In genomic region chr20:53580376-53581111, GRCh38 we compare ENCODE assay signal across 8 cellular contexts. TPM values are rescaled to one million over a fixed set of nuclear protein-coding genes. Genes with fewer than 3 reads are reported as not detected.
DNase-seq lines count a peak whose midpoint lies in the region; ATAC-seq, FAIRE-seq and TF ChIP-seq lines count a peak whose summit lies in the region.

No MANE protein-coding gene starts in this region.

- peaks cover 29% of the 10 kb centered on the region for H3K4me1 ChIP-seq in cardiac muscle cell (ENCODE audit: low read depth)
- peaks cover 6 to 13% of the 10 kb centered on the region in 2 donors for H3K4me1 ChIP-seq in lung (ENCODE audit: control insufficient read depth in 2 of 2, insufficient read depth in 2 of 2, low read length in 2 of 2)
- peaks cover 47 to 61% (median 56%) of the 10 kb centered on the region in 4 donors for H3K4me1 ChIP-seq in upper lobe of left lung

- TF ChIP-seq EP300 in upper lobe of left lung (IDR thresholded peaks at IDR 0.05), result no peak

- peak overlapping the region; percentile 85 for H3K4me3 Mint-ChIP-seq in activated naive CD8-positive, alpha-beta T cell treated with anti-CD3 and anti-CD28 coated beads, Interleukin-2, amount 50 U/mL, for 24 hours

- H3K36me3 ChIP-seq in cardiac muscle cell (peaks cover 39% of the 10 kb centered on the region), lung (ENCODE audit: control insufficient read depth in 2 of 2, insufficient read depth in 2 of 2, low read length in 2 of 2) (peaks cover 22 to 26% of the 10 kb centered on the region in 2 donors), upper lobe of left lung (peaks cover 7 to 50% (median 27%) of the 10 kb centered on the region in 4 donors)

- peaks cover 54% of the 10 kb centered on the region for H3K36me3 Mint-ChIP-seq in activated naive CD8-positive, alpha-beta T cell treated with anti-CD3 and anti-CD28 coated beads, Interleukin-2, amount 50 U/mL, for 24 hours (ENCODE audit: low read depth)

- 70 to 76% methylated on average over 7 of the region's 7 CpGs for WGBS in lung, 2 donors
- 69 to 79% methylated on average over 6 to 7 of the region's 7 CpGs for WGBS in upper lobe of left lung, 2 donors

- peaks cover 97% of the 10 kb centered on the region for H3K4me1 Mint-ChIP-seq in activated naive CD8-positive, alpha-beta T cell treated with anti-CD3 and anti-CD28 coated beads, Interleukin-2, amount 50 U/mL, for 24 hours

- TF ChIP-seq CTCF in cardiac muscle cell (IDR thresholded peaks at IDR 0.05; ENCODE audit: low read depth, low read length) (peak; percentile 11), lung (IDR thresholded peaks at IDR 0.05; ENCODE audit: control extremely low read depth, extremely low read depth) (no peak), upper lobe of left lung (IDR thresholded peaks at IDR 0.05) (peak in 3 of 6 experiments; percentile 14 to 33 (median 25))

- H3K27me3 ChIP-seq in cardiac muscle cell (no peaks in the 10 kb centered on the region), lung (ENCODE audit: control insufficient read depth, insufficient read depth) (no peaks in the 10 kb centered on the region), upper lobe of left lung (no peaks in the 10 kb centered on the region)

- DNase-seq in cardiac muscle cell (ENCODE audit: low read depth in 1 of 2, low spot score in 1 of 2), result no peak
- no peak for DNase-seq in cardiac septum (ENCODE audit: low spot score)
- no peak for DNase-seq in activated naive CD8-positive, alpha-beta T cell treated with anti-CD3 and anti-CD28 coated beads, Interleukin-2, amount 50 U/mL, for 24 hours
- peak; percentile 27 for DNase-seq in lung (ENCODE audit: low spot score)
- peak in 1 of 2 donors; percentile 18 for DNase-seq in upper lobe of left lung
- no peak for DNase-seq in GM12891 (ENCODE audit: insufficient read length, low spot score)
- no peak for DNase-seq in NCI-H1048 (lab: John Stamatoyannopoulos, UW)

- FAIRE-seq in GM12891 (lab: Jason Lieb, UNC), result no peak

- peak overlapping the region; percentile 95 for H3K27ac Mint-ChIP-seq in activated naive CD8-positive, alpha-beta T cell treated with anti-CD3 and anti-CD28 coated beads, Interleukin-2, amount 50 U/mL, for 24 hours

- TF ChIP-seq POLR2A in upper lobe of left lung (IDR thresholded peaks at IDR 0.05) (no peak), GM12891 (IDR thresholded peaks at IDR 0.05; ENCODE audit: low read depth, low read length) (no peak)

- H3K27ac ChIP-seq in cardiac muscle cell (peak overlapping the region; percentile 56), lung (ENCODE audit: low read depth in 1 of 2, low read length in 1 of 2) (peak overlapping the region; percentile 41 to 83), upper lobe of left lung (peak overlapping the region; percentile 69 to 86 (median 82))

- H3K4me3 ChIP-seq in cardiac muscle cell (no peak overlapping the region), lung (no peak overlapping the region), upper lobe of left lung (peak overlapping the region in 2 of 4 donors; percentile 1 to 21)

- no peaks in the 10 kb centered on the region for H3K27me3 Mint-ChIP-seq in activated naive CD8-positive, alpha-beta T cell treated with anti-CD3 and anti-CD28 coated beads, Interleukin-2, amount 50 U/mL, for 24 hours

- intact Hi-C loops in cardiac septum (cut with DNase I), result loop anchor here (2.0 to 5.0 kb wide), 4 partner anchors 157 to 360 kb away; no protein-coding TSS in a partner anchor

- no peaks in the 10 kb centered on the region for H3K9me3 Mint-ChIP-seq in activated naive CD8-positive, alpha-beta T cell treated with anti-CD3 and anti-CD28 coated beads, Interleukin-2, amount 50 U/mL, for 24 hours

- no peak for ATAC-seq in activated naive CD8-positive, alpha-beta T cell treated with anti-CD3 and anti-CD28 coated beads, Interleukin-2, amount 50 U/mL, for 24 hours
- ATAC-seq in lung (ENCODE audit: insufficient read depth, low FRiP score), result no peak
- no peak for ATAC-seq in upper lobe of left lung (ENCODE audit: low FRiP score in 2 of 2)
- no peak for ATAC-seq in GM18502 (IDR thresholded peaks at IDR 0.05; ENCODE audit: poor library complexity, unreplicated experiment)

- H3K9me3 ChIP-seq in cardiac muscle cell (ENCODE audit: low read depth) (no peaks in the 10 kb centered on the region), lung (ENCODE audit: control insufficient read depth in 2 of 2, insufficient read depth in 1 of 2, low read length in 1 of 2) (no peaks in the 10 kb centered on the region), upper lobe of left lung (no peaks in the 10 kb centered on the region)

TF ChIP-seq in GM12891, 5 proteins besides CTCF, POLR2A, EP300 and RAD21:
- TF ChIP-seq SPI1 (IDR thresholded peaks at IDR 0.05; ENCODE audit: low read depth, low read length), result no peak
- TF ChIP-seq PAX5 (IDR thresholded peaks at IDR 0.05; ENCODE audit: insufficient read depth, low read length, severe bottlenecking), result no peak
- TF ChIP-seq TAF1 (IDR thresholded peaks at IDR 0.05; ENCODE audit: low read depth, low read length), result no peak
- no peak for TF ChIP-seq POU2F2 (IDR thresholded peaks at IDR 0.05; ENCODE audit: low read depth, low read length)
- TF ChIP-seq POLR2AphosphoS5 (IDR thresholded peaks at IDR 0.05; ENCODE audit: low read depth, low read length), result no peak

RNA-seq across cellular contexts. Expression of gene ZNF217, which starts 13.1 kb away (rescaled TPM):
- total RNA-seq in cardiac muscle cell, result 16.7 and 26.3 TPM in 2 replicates
- 6.1 and 10.3 TPM in 2 replicates for polyA plus RNA-seq in cardiac muscle cell
- 10.7 TPM for total RNA-seq in cardiac septum
- total RNA-seq in lung, result 10 to 100 TPM; 32.2 to 32.6 TPM
- polyA plus RNA-seq in lung, result 10 to 100 TPM in 1 of 2 donors, 1 to 10 TPM in 1; 6.0 to 16.8 TPM
- 10 to 100 TPM; 18.7 to 38.4 (median 33.9) TPM for total RNA-seq in upper lobe of left lung
- 19.2 TPM for polyA plus RNA-seq in GM12891 (2012; ENCODE audit: low read depth, missing spikeins)
